Comparison of ENCODE assay signal across 25 cellular contexts in genomic region chr3:101433652-101434051, GRCh38.
"Had no signal": no experiment of that assay in that cellular context is flagged by ENCODE, and none has a peak within 500 bp of the region (broad histone marks: within the 10 kb centered on the region; RNA-seq: fewer than 3 reads in every experiment).

No MANE protein-coding gene starts in this region.

- ATAC-seq: foreskin keratinocyte; gastroesophageal sphincter; heart left ventricle; left colon; left lobe of liver; lower lobe of right lung; mucosa of descending colon; naive thymus-derived CD8-positive, alpha-beta T cell had no signal

- H3K27ac Mint-ChIP-seq: immature natural killer cell, mesothelial cell of epicardium, naive B cell had no signal

- H3K4me1 Mint-ChIP-seq: mesothelial cell of epicardium had no signal

- H3K4me1 ChIP-seq: esophagus muscularis mucosa, foreskin keratinocyte, gastroesophageal sphincter, heart left ventricle, left ventricle myocardium inferior, lower lobe of right lung had no signal

- H3K27me3 Mint-ChIP-seq: naive B cell; naive thymus-derived CD8-positive, alpha-beta T cell had no signal

- DNase-seq: dermis blood vessel endothelial cell; dorsolateral prefrontal cortex; effector CD4-positive, alpha-beta T cell; effector memory CD4-positive, alpha-beta T cell; foreskin keratinocyte; heart left ventricle; hypothalamus; immature natural killer cell; islet precursor cell; kidney; kidney glomerular epithelial cell; left colon; left ventricle myocardium inferior; lower lobe of right lung; mesenchymal stem cell; mucosa of descending colon; naive B cell; naive thymus-derived CD8-positive, alpha-beta T cell had no signal

- H3K4me3 Mint-ChIP-seq: immature natural killer cell, mesothelial cell of epicardium, naive B cell had no signal

- H3K4me2 ChIP-seq: hepatocyte had no signal

- H3K27ac ChIP-seq: coronary artery, dorsolateral prefrontal cortex, esophagus muscularis mucosa, foreskin keratinocyte, gastroesophageal sphincter, heart left ventricle, hepatocyte, left ventricle myocardium inferior, lower lobe of right lung had no signal

- FAIRE-seq: endothelial cell of umbilical vein had no signal

- H3K4me3 ChIP-seq: coronary artery, dorsolateral prefrontal cortex, esophagus muscularis mucosa, gastroesophageal sphincter, heart left ventricle, hepatocyte, left ventricle myocardium inferior, lower lobe of right lung, mucosa of descending colon had no signal

- H3K9me3 ChIP-seq: esophagus muscularis mucosa had no signal
